In the genomic region with DNA sequence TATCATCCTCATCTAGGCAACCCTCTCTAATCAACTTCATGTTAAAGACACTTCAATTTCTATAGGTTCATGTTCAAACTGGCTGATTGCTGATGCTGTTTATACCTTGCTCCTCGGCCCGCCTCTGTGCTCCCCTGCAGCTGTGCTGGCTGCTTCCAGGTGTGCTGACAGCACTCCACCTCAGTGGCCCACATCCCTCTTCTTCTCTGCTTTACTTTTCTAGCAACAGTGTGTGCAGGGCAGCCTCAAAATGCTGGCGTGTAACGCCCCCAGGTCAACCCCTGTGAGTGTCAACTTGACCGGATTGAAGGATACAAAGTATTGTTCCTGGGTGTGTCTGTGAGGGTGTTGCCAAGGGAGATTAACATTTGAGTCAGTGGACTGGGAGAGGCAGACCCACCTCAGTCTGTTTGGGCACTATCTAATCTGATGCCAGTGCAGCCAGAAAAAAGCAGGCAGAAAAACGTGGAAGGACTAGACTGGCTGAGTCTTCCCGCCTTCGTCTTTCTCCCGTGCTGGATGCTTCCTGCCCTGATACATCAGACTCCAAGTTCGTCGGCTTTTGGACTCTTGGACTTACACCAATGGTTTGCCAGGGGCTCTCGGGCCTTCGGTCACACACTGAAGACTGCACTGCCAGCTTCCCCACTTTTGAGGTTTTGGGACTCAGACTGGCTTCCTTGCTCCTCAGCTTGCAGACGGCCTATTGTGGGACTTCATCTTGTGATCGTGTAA, we compare ENCODE assay signal across 15 cellular contexts.
"Had no signal": no experiment of that assay in that cellular context is flagged by ENCODE, and none has a peak within 500 bp of the region (broad histone marks: within the 10 kb centered on the region; RNA-seq: fewer than 3 reads in every experiment).

No MANE protein-coding gene starts in this region.

- H3K4me3 Mint-ChIP-seq: activated CD4-positive, alpha-beta T cell treated with anti-CD3 and anti-CD28 coated beads, Interleukin-2, amount 10 ng/mL, durations not matched to agents 7 days and 5 days; activated naive CD4-positive, alpha-beta T cell treated with anti-CD3 and anti-CD28 coated beads for 36 hours; activated T-helper 17 cell treated with anti-CD3 and anti-CD28 coated beads, Interleukin-2, amount 50 U/mL, for 72 hours; naive thymus-derived CD8-positive, alpha-beta T cell had no signal

- H3K4me3 ChIP-seq: lung, psoas muscle, upper lobe of right lung had no signal

- H3K4me1 Mint-ChIP-seq: activated CD4-positive, alpha-beta T cell treated with anti-CD3 and anti-CD28 coated beads, Interleukin-2, amount 10 ng/mL, durations not matched to agents 7 days and 5 days; activated T-helper 17 cell treated with anti-CD3 and anti-CD28 coated beads, Interleukin-2, amount 50 U/mL, for 72 hours had no signal

- ATAC-seq: activated T-helper 17 cell treated with anti-CD3 and anti-CD28 coated beads, Interleukin-2, amount 50 U/mL, for 72 hours; left cardiac atrium; naive thymus-derived CD8-positive, alpha-beta T cell; psoas muscle; upper lobe of right lung had no signal

- H3K27me3 ChIP-seq: upper lobe of right lung had no signal

- H3K36me3 Mint-ChIP-seq: naive thymus-derived CD8-positive, alpha-beta T cell had no signal

- H3K36me3 ChIP-seq: upper lobe of right lung had no signal

- H3K9me3 ChIP-seq: psoas muscle, upper lobe of right lung had no signal

- H3K27me3 Mint-ChIP-seq: activated CD4-positive, alpha-beta T cell treated with anti-CD3 and anti-CD28 coated beads, Interleukin-2, amount 10 ng/mL, durations not matched to agents 7 days and 5 days had no signal

- FAIRE-seq: TTC549 had no signal

- H3K9me3 Mint-ChIP-seq: activated CD4-positive, alpha-beta T cell treated with anti-CD3 and anti-CD28 coated beads, Interleukin-2, amount 10 ng/mL, durations not matched to agents 7 days and 5 days; activated naive CD4-positive, alpha-beta T cell treated with anti-CD3 and anti-CD28 coated beads for 36 hours; activated T-helper 17 cell treated with anti-CD3 and anti-CD28 coated beads, Interleukin-2, amount 50 U/mL, for 72 hours; naive thymus-derived CD8-positive, alpha-beta T cell had no signal

- H3K27ac Mint-ChIP-seq: activated CD4-positive, alpha-beta T cell treated with anti-CD3 and anti-CD28 coated beads, Interleukin-2, amount 10 ng/mL, durations not matched to agents 7 days and 5 days; activated naive CD4-positive, alpha-beta T cell treated with anti-CD3 and anti-CD28 coated beads for 36 hours; activated T-helper 17 cell treated with anti-CD3 and anti-CD28 coated beads, Interleukin-2, amount 50 U/mL, for 72 hours; naive thymus-derived CD8-positive, alpha-beta T cell had no signal

- DNase-seq: activated CD4-positive, alpha-beta T cell treated with anti-CD3 and anti-CD28 coated beads, Interleukin-2, amount 10 ng/mL, durations not matched to agents 7 days and 5 days; activated CD4-positive, CD25-positive, alpha-beta regulatory T cell; activated naive CD4-positive, alpha-beta T cell treated with anti-CD3 and anti-CD28 coated beads for 36 hours; activated T-cell treated with anti-CD3 and anti-CD28 coated beads for 4 hours; cortex of kidney; effector memory CD4-positive, alpha-beta T cell; glutamatergic neuron; left cardiac atrium; naive thymus-derived CD8-positive, alpha-beta T cell; psoas muscle; T-helper 2 cell; upper lobe of right lung had no signal

- H3K27ac ChIP-seq: psoas muscle, upper lobe of right lung had no signal
